21 cellular contexts compared by ENCODE assay signal in genomic region chr17:40356906-40357861, GRCh38. TPM values are rescaled to one million over a fixed set of nuclear protein-coding genes. Genes with fewer than 3 reads are reported as not detected.
A peak's percentile ranks its signal among the peaks of the same experiment; 100 is the strongest.
DNase-seq lines count a peak whose midpoint lies in the region; TF ChIP-seq lines count a peak whose summit lies in the region.
"Had no signal": no experiment of that assay in that cellular context is flagged by ENCODE, and none has a peak within 500 bp of the region (broad histone marks: within the 10 kb centered on the region; RNA-seq: fewer than 3 reads in every experiment).

No MANE protein-coding gene starts in this region.

- H3K36me3 ChIP-seq in WERI-Rb-1, result peaks cover 39% of the 10 kb centered on the region
- H3K36me3 ChIP-seq in right atrium auricular region, result peaks cover 41% of the 10 kb centered on the region
- peaks cover 13 to 32% of the 10 kb centered on the region in 2 donors for H3K36me3 ChIP-seq in thyroid gland

- peaks cover 0 to 2% (median 0%) of the 10 kb centered on the region in 7 donors for H3K9me3 Mint-ChIP-seq in CD14-positive monocyte
- no peaks in the 10 kb centered on the region for H3K9me3 Mint-ChIP-seq in osteocyte (ENCODE audit: unreplicated experiment)
- no peaks in the 10 kb centered on the region for H3K9me3 Mint-ChIP-seq in activated T-cell treated with anti-CD3 and anti-CD28 coated beads, Interleukin-2, amount 50 U/mL, for 24 hours
- H3K9me3 Mint-ChIP-seq: activated CD8-positive, alpha-beta T cell treated with anti-CD3 and anti-CD28 coated beads for 36 hours; activated T-cell treated with anti-CD3 and anti-CD28 coated beads, Interleukin-2, amount 50 U/mL, for 72 hours; naive B cell had no signal

- no peaks in the 10 kb centered on the region for H3K27me3 ChIP-seq in WERI-Rb-1 (ENCODE audit: insufficient read depth, low read depth, severe bottlenecking)
- H3K27me3 ChIP-seq in right atrium auricular region, result no peaks in the 10 kb centered on the region
- no peaks in the 10 kb centered on the region for H3K27me3 ChIP-seq in thyroid gland

- 72 to 77% methylated on average over 10 to 16 of the region's 19 CpGs for WGBS in thyroid gland, 2 donors

- peak overlapping the region in 6 of 7 donors; percentile 21 to 94 (median 80) for H3K27ac Mint-ChIP-seq in CD14-positive monocyte
- H3K27ac Mint-ChIP-seq in osteocyte (ENCODE audit: unreplicated experiment), result peak overlapping the region; percentile 84
- H3K27ac Mint-ChIP-seq in activated T-cell treated with anti-CD3 and anti-CD28 coated beads, Interleukin-2, amount 50 U/mL, for 24 hours, result no peak overlapping the region
- H3K27ac Mint-ChIP-seq: activated CD8-positive, alpha-beta T cell treated with anti-CD3 and anti-CD28 coated beads for 36 hours; activated T-cell treated with anti-CD3 and anti-CD28 coated beads, Interleukin-2, amount 50 U/mL, for 72 hours had no signal

- H3K4me1 Mint-ChIP-seq in CD14-positive monocyte, result peaks cover 34% of the 10 kb centered on the region
- peaks cover 19% of the 10 kb centered on the region for H3K4me1 Mint-ChIP-seq in osteocyte (ENCODE audit: unreplicated experiment)
- peaks cover 31% of the 10 kb centered on the region for H3K4me1 Mint-ChIP-seq in activated T-cell treated with anti-CD3 and anti-CD28 coated beads, Interleukin-2, amount 50 U/mL, for 24 hours (ENCODE audit: low read depth)

- no peak for TF ChIP-seq CTCF in CD14-positive monocyte (IDR thresholded peaks at IDR 0.05)
- no peak for TF ChIP-seq CTCF in WERI-Rb-1 (IDR thresholded peaks at IDR 0.05; ENCODE audit: low read depth, low read length)
- no peak for TF ChIP-seq CTCF in right atrium auricular region (IDR thresholded peaks at IDR 0.05)
- no peak for TF ChIP-seq CTCF in osteocyte (IDR thresholded peaks at IDR 0.05)
- TF ChIP-seq CTCF in thyroid gland (IDR thresholded peaks at IDR 0.05), result no peak

- DNase-seq in CD14-positive monocyte (ENCODE audit: low spot score) (peak; percentile 41), WERI-Rb-1 (no peak), right atrium auricular region (ENCODE audit: low spot score) (no peak), osteocyte (ENCODE audit: extremely low spot score, unreplicated experiment) (no peak), HT-29 (ENCODE audit: low spot score) (no peak), thyroid gland (no peak)
- no peak for DNase-seq in activated T-cell treated with anti-CD3 and anti-CD28 coated beads, Interleukin-2, amount 50 U/mL, for 24 hours
- no peak for DNase-seq in activated T-cell treated with anti-CD3 and anti-CD28 coated beads, Interleukin-2, amount 50 U/mL, for 48 hours
- DNase-seq: activated CD8-positive, alpha-beta T cell treated with anti-CD3 and anti-CD28 coated beads for 36 hours; activated T-cell treated with anti-CD3 and anti-CD28 coated beads, Interleukin-2, amount 50 U/mL, for 72 hours; caudate nucleus; effector CD8-positive, alpha-beta T cell; HCEC 1CT; naive B cell; NCI-H1436 treated with DMSO at 0.1 percent for 48 hours; NCI-H345; RPMI8226; T-helper 1 cell had no signal

- intact Hi-C loops in CD14-positive monocyte (cut with micrococcal nuclease) (loop anchor here in 1 of 2 donors (5.0 kb wide), 2 partner anchors 60 to 175 kb away; partner anchors contain the start of gene TOP2A), thyroid gland (cut with DNase I) (no loop called here)

- H3K27ac ChIP-seq in WERI-Rb-1 (peak overlapping the region; percentile 2; the same call in 1 of the 2 replicates), right atrium auricular region (peak overlapping the region; percentile 27 to 52), thyroid gland (peak overlapping the region in 1 of 3 donors; percentile 43)
- H3K27ac ChIP-seq: VCaP had no signal

- H3K4me3 ChIP-seq in WERI-Rb-1 (ENCODE audit: low read depth, low read length) (no peak overlapping the region), right atrium auricular region (no peak overlapping the region), thyroid gland (replicated peaks in 1 of 3) (no peak overlapping the region)
- H3K4me3 ChIP-seq: left lung had no signal

- H3K9me3 ChIP-seq in WERI-Rb-1 (ENCODE audit: severe bottlenecking) (no peaks in the 10 kb centered on the region), right atrium auricular region (no peaks in the 10 kb centered on the region), thyroid gland (no peaks in the 10 kb centered on the region)
- H3K9me3 ChIP-seq: left lung had no signal

- H3K27me3 Mint-ChIP-seq in CD14-positive monocyte (ENCODE audit: low read depth in 3 of 3) (peaks cover 19 to 21% (median 21%) of the 10 kb centered on the region in 3 donors), osteocyte (ENCODE audit: unreplicated experiment) (no peaks in the 10 kb centered on the region)
- H3K27me3 Mint-ChIP-seq in activated T-cell treated with anti-CD3 and anti-CD28 coated beads, Interleukin-2, amount 50 U/mL, for 24 hours, result peaks cover 14% of the 10 kb centered on the region

- H3K4me3 Mint-ChIP-seq in CD14-positive monocyte, result no peak overlapping the region
- no peak overlapping the region for H3K4me3 Mint-ChIP-seq in osteocyte (ENCODE audit: unreplicated experiment)
- no peak overlapping the region for H3K4me3 Mint-ChIP-seq in activated T-cell treated with anti-CD3 and anti-CD28 coated beads, Interleukin-2, amount 50 U/mL, for 24 hours
- H3K4me3 Mint-ChIP-seq: activated CD8-positive, alpha-beta T cell treated with anti-CD3 and anti-CD28 coated beads for 36 hours; activated T-cell treated with anti-CD3 and anti-CD28 coated beads, Interleukin-2, amount 50 U/mL, for 72 hours had no signal

- peaks cover 0 to 23% of the 10 kb centered on the region in 2 donors for H3K4me1 ChIP-seq in right atrium auricular region
- peaks cover 0 to 4% of the 10 kb centered on the region in 2 donors for H3K4me1 ChIP-seq in thyroid gland

- no peak for TF ChIP-seq POLR2A in thyroid gland (IDR thresholded peaks at IDR 0.05)

- H3K36me3 Mint-ChIP-seq in CD14-positive monocyte (peaks cover 38 to 47% of the 10 kb centered on the region in 2 donors), osteocyte (ENCODE audit: unreplicated experiment) (peaks cover 18% of the 10 kb centered on the region)
- peaks cover 40% of the 10 kb centered on the region for H3K36me3 Mint-ChIP-seq in activated T-cell treated with anti-CD3 and anti-CD28 coated beads, Interleukin-2, amount 50 U/mL, for 24 hours (ENCODE audit: low read depth)

RNA-seq across cellular contexts. Expression of gene GJD3, which starts 7.4 kb away (rescaled TPM):
- polyA plus RNA-seq in CD14-positive monocyte, result not detected
- total RNA-seq in right atrium auricular region (1 to 10 TPM in 1 of 2 donors, not detected in 1; 1.6 TPM), osteocyte (0.40 TPM in 1 of 2 replicates, not detected in the other), thyroid gland (1 to 10 TPM; 1.6 to 3.4 (median 1.7) TPM)
- not detected in 2 replicates for total RNA-seq in HT-29 (2014; rRNA removed; shearing (Covaris generic))
- total RNA-seq: activated CD8-positive, alpha-beta T cell treated with anti-CD3 and anti-CD28 coated beads for 36 hours; activated T-cell treated with anti-CD3 and anti-CD28 coated beads, Interleukin-2, amount 50 U/mL, for 72 hours; Daoy had no signal

RNA-seq across cellular contexts. Expression of gene RARA, which starts 48.2 kb away (rescaled TPM):
- 10 to 100 TPM; 14.9 to 29.4 TPM for polyA plus RNA-seq in CD14-positive monocyte
- total RNA-seq in right atrium auricular region (10 to 100 TPM; 28.5 to 51.7 TPM), osteocyte (62.6 and 65.2 TPM in 2 replicates), thyroid gland (10 to 100 TPM; 20.0 to 60.9 (median 35.2) TPM)
- 40.0 and 44.5 TPM in 2 replicates for total RNA-seq in HT-29 (2014; rRNA removed; shearing (Covaris generic))
